16 cellular contexts compared by ENCODE assay signal in the genomic region with DNA sequence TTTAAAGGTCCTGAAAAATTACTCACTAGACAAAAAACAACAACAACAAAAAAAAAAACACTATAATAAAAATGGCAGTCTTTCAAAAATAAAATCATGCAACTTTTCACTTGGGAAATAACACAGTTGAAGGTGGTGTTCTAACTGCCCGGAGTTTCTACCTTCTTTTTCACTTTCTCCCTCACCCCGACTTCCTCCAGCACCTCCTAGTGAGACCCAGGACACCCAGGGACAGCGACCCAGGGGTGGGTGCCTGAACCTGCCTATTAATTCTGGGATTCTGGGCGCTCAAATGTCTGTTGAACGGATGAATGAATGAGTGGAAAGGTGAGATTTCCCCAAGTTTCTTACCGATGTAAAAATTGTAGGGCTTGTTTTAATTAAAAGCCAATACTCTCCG. TPM values are rescaled to one million over a fixed set of nuclear protein-coding genes. Genes with fewer than 3 reads are reported as not detected.
"Had no signal": no experiment of that assay in that cellular context is flagged by ENCODE, and none has a peak within 500 bp of the region (broad histone marks: within the 10 kb centered on the region; RNA-seq: fewer than 3 reads in every experiment).

No MANE protein-coding gene starts in this region.

- H3K9me3 ChIP-seq: transverse colon had no signal

- H3K4me3 ChIP-seq: lung had no signal

- H3K27ac ChIP-seq: transverse colon had no signal

- DNase-seq: activated CD4-positive, alpha-beta memory T cell treated with anti-CD3 and anti-CD28 coated beads, Interleukin-2, amount 10 ng/mL, durations not matched to agents 7 days and 5 days; activated CD4-positive, alpha-beta T cell treated with anti-CD3 and anti-CD28 coated beads for 4 hours; activated naive CD4-positive, alpha-beta T cell treated with anti-CD3 and anti-CD28 coated beads, Interleukin-2, amount 10 ng/mL, durations not matched to agents 7 days and 5 days; activated T-cell treated with anti-CD3 and anti-CD28 coated beads, Interleukin-2, amount 50 U/mL, for 24 hours; erythroblast; hippocampal formation; left cardiac atrium; right cardiac atrium; small intestine; stimulated activated CD4-positive, alpha-beta T cell treated with anti-CD3 and anti-CD28 coated beads, Interleukin-4, amount 100 ng/mL, for 24 hours; stimulated activated naive CD4-positive, alpha-beta T cell; T-helper 2 cell; transverse colon had no signal

- ATAC-seq: left cardiac atrium, right cardiac atrium, WTC11 had no signal

- FAIRE-seq: astrocyte, small intestine had no signal

- H3K36me3 ChIP-seq: transverse colon had no signal

RNA-seq across cellular contexts. Expression of a gene that starts 2.0 kb away (rescaled TPM):
- total RNA-seq: activated CD4-positive, alpha-beta memory T cell treated with anti-CD3 and anti-CD28 coated beads, Interleukin-2, amount 10 ng/mL, durations not matched to agents 7 days and 5 days; astrocyte had no signal
